29 cellular contexts compared by ENCODE assay signal in genomic region chr1:10806966-10807365, GRCh38.
"Had no signal": no experiment of that assay in that cellular context is flagged by ENCODE, and none has a peak within 500 bp of the region (broad histone marks: within the 10 kb centered on the region; RNA-seq: fewer than 3 reads in every experiment).

No MANE protein-coding gene starts in this region.

- H3K4me3 Mint-ChIP-seq: stimulated activated effector memory CD8-positive, alpha-beta T cell treated with anti-CD3 and anti-CD28 coated beads, Interleukin-12 subunit alpha, Interleukin-12 subunit beta, amount 100 ng/mL, for 72 hours; stimulated activated memory B cell treated with anti-CD40 and anti-IgM and Interleukin-4, amounts not matched to agents 10 μg/mL and 1 μg/mL and 100 μg/mL, for 72 hours; stimulated activated naive B cell treated with anti-CD40 and anti-IgM and Interleukin-4, amounts not matched to agents 10 μg/mL and 1 μg/mL and 100 μg/mL, for 72 hours; stimulated activated naive CD8-positive, alpha-beta T cell treated with anti-CD3 and anti-CD28 coated beads, Interleukin-15, amount 100 ng/mL, for 72 hours; stimulated activated naive CD8-positive, alpha-beta T cell treated with anti-CD3 and anti-CD28 coated beads, Interleukin-15, Interleukin-2, amounts not matched to agents 100 ng/mL and 50 ng/mL, for 24 hours; type B pancreatic cell had no signal

- H3K27me3 ChIP-seq: testis, thyroid gland, upper lobe of left lung, upper lobe of right lung, uterus, vagina had no signal

- H3K27ac Mint-ChIP-seq: stimulated activated effector memory CD8-positive, alpha-beta T cell treated with anti-CD3 and anti-CD28 coated beads, Interleukin-12 subunit alpha, Interleukin-12 subunit beta, amount 100 ng/mL, for 72 hours; stimulated activated memory B cell treated with anti-CD40 and anti-IgM and Interleukin-4, amounts not matched to agents 10 μg/mL and 1 μg/mL and 100 μg/mL, for 72 hours; stimulated activated naive B cell treated with anti-CD40 and anti-IgM and Interleukin-4, amounts not matched to agents 10 μg/mL and 1 μg/mL and 100 μg/mL, for 72 hours; stimulated activated naive CD8-positive, alpha-beta T cell treated with anti-CD3 and anti-CD28 coated beads, Interleukin-15, amount 100 ng/mL, for 72 hours; stimulated activated naive CD8-positive, alpha-beta T cell treated with anti-CD3 and anti-CD28 coated beads, Interleukin-15, Interleukin-2, amounts not matched to agents 100 ng/mL and 50 ng/mL, for 24 hours; type B pancreatic cell had no signal

- H3K4me3 ChIP-seq: stomach, suprapubic skin, testis, thoracic aorta, thyroid gland, tibial artery, tibial nerve, transverse colon, upper lobe of left lung, upper lobe of right lung, uterus, vagina had no signal

- ATAC-seq: stimulated activated effector memory CD8-positive, alpha-beta T cell treated with anti-CD3 and anti-CD28 coated beads, Interleukin-12 subunit alpha, Interleukin-12 subunit beta, amount 100 ng/mL, for 72 hours; stimulated activated memory B cell treated with anti-CD40 and anti-IgM and Interleukin-4, amounts not matched to agents 10 μg/mL and 1 μg/mL and 100 μg/mL, for 72 hours; stimulated activated naive B cell treated with anti-CD40 and anti-IgM and Interleukin-4, amounts not matched to agents 10 μg/mL and 1 μg/mL and 100 μg/mL, for 72 hours; stimulated activated naive CD8-positive, alpha-beta T cell treated with anti-CD3 and anti-CD28 coated beads, Interleukin-15, amount 100 ng/mL, for 72 hours; stimulated activated naive CD8-positive, alpha-beta T cell treated with anti-CD3 and anti-CD28 coated beads, Interleukin-15, Interleukin-2, amounts not matched to agents 100 U/mL and 50 U/mL, for 24 hours; upper lobe of right lung had no signal

- H3K4me1 Mint-ChIP-seq: stimulated activated memory B cell treated with anti-CD40 and anti-IgM and Interleukin-4, amounts not matched to agents 10 μg/mL and 1 μg/mL and 100 μg/mL, for 72 hours had no signal

- H3K27ac ChIP-seq: stomach, suprapubic skin, testis, thoracic aorta, thyroid gland, tibial artery, tibial nerve, transverse colon, upper lobe of left lung, upper lobe of right lung, uterus, vagina had no signal

- H3K36me3 Mint-ChIP-seq: stimulated activated effector memory CD8-positive, alpha-beta T cell treated with anti-CD3 and anti-CD28 coated beads, Interleukin-12 subunit alpha, Interleukin-12 subunit beta, amount 100 ng/mL, for 72 hours; stimulated activated memory B cell treated with anti-CD40 and anti-IgM and Interleukin-4, amounts not matched to agents 10 μg/mL and 1 μg/mL and 100 μg/mL, for 72 hours; stimulated activated naive B cell treated with anti-CD40 and anti-IgM and Interleukin-4, amounts not matched to agents 10 μg/mL and 1 μg/mL and 100 μg/mL, for 72 hours; type B pancreatic cell had no signal

- DNase-seq: stimulated activated CD4-positive, alpha-beta T cell treated with anti-CD3 and anti-CD28 coated beads, Interleukin-2, amount 100 ng/mL, for 48 hours; stimulated activated CD4-positive, alpha-beta T cell treated with anti-CD3 and anti-CD28 coated beads, Interleukin-4, amount 100 ng/mL, for 1 hour; stimulated activated CD4-positive, alpha-beta T cell treated with anti-CD3 and anti-CD28 coated beads, Interleukin-4, amount 100 ng/mL, for 24 hours; stimulated activated CD4-positive, alpha-beta T cell treated with anti-CD3 and anti-CD28 coated beads, Interleukin-4, amount 100 ng/mL, for 4 hours; stimulated activated CD8-positive, alpha-beta memory T cell treated with anti-CD3 and anti-CD28 coated beads, Interleukin-4, amount 100 ng/mL, for 48 hours; stimulated activated naive B cell treated with anti-CD40 and anti-IgM and Interleukin-4, amounts not matched to agents 10 μg/mL and 1 μg/mL and 100 μg/mL, for 72 hours; stimulated activated naive CD4-positive, alpha-beta T cell; stimulated activated naive CD4-positive, alpha-beta T cell treated with Interleukin-2 at 50 U/mL for 16 hours; stimulated activated naive CD8-positive, alpha-beta T cell treated with anti-CD3 and anti-CD28 coated beads, Interleukin-15, amount 100 ng/mL, for 72 hours; stimulated activated naive CD8-positive, alpha-beta T cell treated with anti-CD3 and anti-CD28 coated beads, Interleukin-15, Interleukin-2, amounts not matched to agents 100 U/mL and 50 U/mL, for 24 hours; stomach; substantia nigra; testis; thyroid gland; tibial artery; transverse colon; trophoblast cell; upper lobe of left lung; upper lobe of right lung; uterus had no signal

- H3K36me3 ChIP-seq: stomach, suprapubic skin, thoracic aorta, thyroid gland, tibial artery, tibial nerve, transverse colon, upper lobe of left lung, upper lobe of right lung, uterus, vagina had no signal

- H3K4me1 ChIP-seq: testis, thyroid gland, tibial artery, tibial nerve, upper lobe of right lung had no signal

- FAIRE-seq: urothelium cell line had no signal

- H3K9me3 ChIP-seq: stomach, suprapubic skin, testis, thoracic aorta, thyroid gland, tibial artery, tibial nerve, transverse colon, upper lobe of left lung, upper lobe of right lung, uterus, vagina had no signal

- H3K9me3 Mint-ChIP-seq: stimulated activated effector memory CD8-positive, alpha-beta T cell treated with anti-CD3 and anti-CD28 coated beads, Interleukin-12 subunit alpha, Interleukin-12 subunit beta, amount 100 ng/mL, for 72 hours; stimulated activated naive B cell treated with anti-CD40 and anti-IgM and Interleukin-4, amounts not matched to agents 10 μg/mL and 1 μg/mL and 100 μg/mL, for 72 hours; stimulated activated naive CD8-positive, alpha-beta T cell treated with anti-CD3 and anti-CD28 coated beads, Interleukin-15, amount 100 ng/mL, for 72 hours; stimulated activated naive CD8-positive, alpha-beta T cell treated with anti-CD3 and anti-CD28 coated beads, Interleukin-15, Interleukin-2, amounts not matched to agents 100 ng/mL and 50 ng/mL, for 24 hours; type B pancreatic cell had no signal
